ENCODE assay signal across 1 cellular context in genomic region chr7:102572320-102573245, GRCh38.
TF ChIP-seq lines count a peak whose summit lies in the region.
"Not testable (repeated sequence)": the region's sequence is repeated elsewhere in the genome, so short reads cannot be mapped to it uniquely, and the experiment has no call there.

POLR2J3 (minus strand) TSS chr7:102572583; CDS start chr7:102572521, 62 bp downstream.

TF ChIP-seq in K562, 482 proteins besides CTCF, POLR2A, EP300 and RAD21 (continued from another document):
- TF ChIP-seq, protein P1, sequence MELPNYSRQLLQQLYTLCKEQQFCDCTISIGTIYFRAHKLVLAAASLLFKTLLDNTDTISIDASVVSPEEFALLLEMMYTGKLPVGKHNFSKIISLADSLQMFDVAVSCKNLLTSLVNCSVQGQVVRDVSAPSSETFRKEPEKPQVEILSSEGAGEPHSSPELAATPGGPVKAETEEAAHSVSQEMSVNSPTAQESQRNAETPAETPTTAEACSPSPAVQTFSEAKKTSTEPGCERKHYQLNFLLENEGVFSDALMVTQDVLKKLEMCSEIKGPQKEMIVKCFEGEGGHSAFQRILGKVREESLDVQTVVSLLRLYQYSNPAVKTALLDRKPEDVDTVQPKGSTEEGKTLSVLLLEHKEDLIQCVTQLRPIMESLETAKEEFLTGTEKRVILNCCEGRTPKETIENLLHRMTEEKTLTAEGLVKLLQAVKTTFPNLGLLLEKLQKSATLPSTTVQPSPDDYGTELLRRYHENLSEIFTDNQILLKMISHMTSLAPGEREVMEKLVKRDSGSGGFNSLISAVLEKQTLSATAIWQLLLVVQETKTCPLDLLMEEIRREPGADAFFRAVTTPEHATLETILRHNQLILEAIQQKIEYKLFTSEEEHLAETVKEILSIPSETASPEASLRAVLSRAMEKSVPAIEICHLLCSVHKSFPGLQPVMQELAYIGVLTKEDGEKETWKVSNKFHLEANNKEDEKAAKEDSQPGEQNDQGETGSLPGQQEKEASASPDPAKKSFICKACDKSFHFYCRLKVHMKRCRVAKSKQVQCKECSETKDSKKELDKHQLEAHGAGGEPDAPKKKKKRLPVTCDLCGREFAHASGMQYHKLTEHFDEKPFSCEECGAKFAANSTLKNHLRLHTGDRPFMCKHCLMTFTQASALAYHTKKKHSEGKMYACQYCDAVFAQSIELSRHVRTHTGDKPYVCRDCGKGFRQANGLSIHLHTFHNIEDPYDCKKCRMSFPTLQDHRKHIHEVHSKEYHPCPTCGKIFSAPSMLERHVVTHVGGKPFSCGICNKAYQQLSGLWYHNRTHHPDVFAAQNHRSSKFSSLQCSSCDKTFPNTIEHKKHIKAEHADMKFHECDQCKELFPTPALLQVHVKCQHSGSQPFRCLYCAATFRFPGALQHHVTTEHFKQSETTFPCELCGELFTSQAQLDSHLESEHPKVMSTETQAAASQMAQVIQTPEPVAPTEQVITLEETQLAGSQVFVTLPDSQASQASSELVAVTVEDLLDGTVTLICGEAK (IDR thresholded peaks at IDR 0.05), result 0 out of 2 replicates have a peak, but pooled peaks have one; percentile 17
- TF ChIP-seq, protein P1 (CRISPR knock-in tag; IDR thresholded peaks at IDR 0.05), result not testable (repeated sequence)
- TF ChIP-seq, protein P2, sequence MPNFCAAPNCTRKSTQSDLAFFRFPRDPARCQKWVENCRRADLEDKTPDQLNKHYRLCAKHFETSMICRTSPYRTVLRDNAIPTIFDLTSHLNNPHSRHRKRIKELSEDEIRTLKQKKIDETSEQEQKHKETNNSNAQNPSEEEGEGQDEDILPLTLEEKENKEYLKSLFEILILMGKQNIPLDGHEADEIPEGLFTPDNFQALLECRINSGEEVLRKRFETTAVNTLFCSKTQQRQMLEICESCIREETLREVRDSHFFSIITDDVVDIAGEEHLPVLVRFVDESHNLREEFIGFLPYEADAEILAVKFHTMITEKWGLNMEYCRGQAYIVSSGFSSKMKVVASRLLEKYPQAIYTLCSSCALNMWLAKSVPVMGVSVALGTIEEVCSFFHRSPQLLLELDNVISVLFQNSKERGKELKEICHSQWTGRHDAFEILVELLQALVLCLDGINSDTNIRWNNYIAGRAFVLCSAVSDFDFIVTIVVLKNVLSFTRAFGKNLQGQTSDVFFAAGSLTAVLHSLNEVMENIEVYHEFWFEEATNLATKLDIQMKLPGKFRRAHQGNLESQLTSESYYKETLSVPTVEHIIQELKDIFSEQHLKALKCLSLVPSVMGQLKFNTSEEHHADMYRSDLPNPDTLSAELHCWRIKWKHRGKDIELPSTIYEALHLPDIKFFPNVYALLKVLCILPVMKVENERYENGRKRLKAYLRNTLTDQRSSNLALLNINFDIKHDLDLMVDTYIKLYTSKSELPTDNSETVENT (CRISPR knock-in tag; IDR thresholded peaks at IDR 0.05), result peak; percentile 39; the same call in 1 of the 2 replicates
- TF ChIP-seq NRF1 (conservative IDR thresholded peaks at IDR 0.05 in 1 of 2, IDR thresholded peaks at IDR 0.05 in 1 of 2) (peak; percentile 46 to 58), HCFC1 (IDR thresholded peaks at IDR 0.05; ENCODE audit: low read depth, low read length) (peak; percentile 52), VEZF1 (CRISPR knock-in tag; IDR thresholded peaks at IDR 0.05) (peak; percentile 60), PML (IDR thresholded peaks at IDR 0.05; ENCODE audit: low read length) (0 out of 2 replicates have a peak, but pooled peaks have one; percentile 30), GABPA (tag; conservative IDR thresholded peaks at IDR 0.05; ENCODE audit: low read depth) (peak; percentile 79), HNRNPLL (IDR thresholded peaks at IDR 0.05; ENCODE audit: low read depth, low read length, poor library complexity, severe bottlenecking) (peak; percentile 2), SIN3B (IDR thresholded peaks at IDR 0.05; ENCODE audit: low read depth) (peak; percentile 68), NONO (IDR thresholded peaks at IDR 0.05; ENCODE audit: low read depth in 2 of 2, low read length in 1 of 2) (peak in 1 of 2 experiments; percentile 60; a peak in 2 of 4 replicates), RBBP5 (IDR thresholded peaks at IDR 0.05; ENCODE audit: borderline replicate concordance, insufficient read depth, low read length, poor library complexity, severe bottlenecking) (peak; percentile 64), PHF8 (IDR thresholded peaks at IDR 0.05; ENCODE audit: borderline replicate concordance, low read length) (peak; percentile 43; the same call in 1 of the 2 replicates), ETS1 (conservative IDR thresholded peaks at IDR 0.05; ENCODE audit: control insufficient read depth, low read depth, low read length) (0 out of 2 replicates have a peak, but pooled peaks have one; percentile 31), CTCFL (IDR thresholded peaks at IDR 0.05; ENCODE audit: borderline replicate concordance, insufficient read depth, low read depth, low read length, poor library complexity, severe bottlenecking) (peak; percentile 56), RBFOX2 (IDR thresholded peaks at IDR 0.05; ENCODE audit: low read depth, low read length) (peak; percentile 73), ELF1 (tag; IDR thresholded peaks at IDR 0.05) (peak; percentile 69), POLR2G (IDR thresholded peaks at IDR 0.05; ENCODE audit: low read depth, low read length) (peak; percentile 75), MBD2 (IDR thresholded peaks at IDR 0.05; ENCODE audit: borderline replicate concordance, low read depth) (0 out of 2 replicates have a peak, but pooled peaks have one; percentile 18), ZNF740 (tag; IDR thresholded peaks at IDR 0.05) (peak in 1 of 2 experiments; percentile 87; a peak in 2 of 4 replicates)
- TF ChIP-seq, protein P3, sequence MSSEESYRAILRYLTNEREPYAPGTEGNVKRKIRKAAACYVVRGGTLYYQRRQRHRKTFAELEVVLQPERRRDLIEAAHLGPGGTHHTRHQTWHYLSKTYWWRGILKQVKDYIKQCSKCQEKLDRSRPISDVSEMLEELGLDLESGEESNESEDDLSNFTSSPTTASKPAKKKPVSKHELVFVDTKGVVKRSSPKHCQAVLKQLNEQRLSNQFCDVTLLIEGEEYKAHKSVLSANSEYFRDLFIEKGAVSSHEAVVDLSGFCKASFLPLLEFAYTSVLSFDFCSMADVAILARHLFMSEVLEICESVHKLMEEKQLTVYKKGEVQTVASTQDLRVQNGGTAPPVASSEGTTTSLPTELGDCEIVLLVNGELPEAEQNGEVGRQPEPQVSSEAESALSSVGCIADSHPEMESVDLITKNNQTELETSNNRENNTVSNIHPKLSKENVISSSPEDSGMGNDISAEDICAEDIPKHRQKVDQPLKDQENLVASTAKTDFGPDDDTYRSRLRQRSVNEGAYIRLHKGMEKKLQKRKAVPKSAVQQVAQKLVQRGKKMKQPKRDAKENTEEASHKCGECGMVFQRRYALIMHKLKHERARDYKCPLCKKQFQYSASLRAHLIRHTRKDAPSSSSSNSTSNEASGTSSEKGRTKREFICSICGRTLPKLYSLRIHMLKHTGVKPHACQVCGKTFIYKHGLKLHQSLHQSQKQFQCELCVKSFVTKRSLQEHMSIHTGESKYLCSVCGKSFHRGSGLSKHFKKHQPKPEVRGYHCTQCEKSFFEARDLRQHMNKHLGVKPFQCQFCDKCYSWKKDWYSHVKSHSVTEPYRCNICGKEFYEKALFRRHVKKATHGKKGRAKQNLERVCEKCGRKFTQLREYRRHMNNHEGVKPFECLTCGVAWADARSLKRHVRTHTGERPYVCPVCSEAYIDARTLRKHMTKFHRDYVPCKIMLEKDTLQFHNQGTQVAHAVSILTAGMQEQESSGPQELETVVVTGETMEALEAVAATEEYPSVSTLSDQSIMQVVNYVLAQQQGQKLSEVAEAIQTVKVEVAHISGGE (CRISPR knock-in tag; IDR thresholded peaks at IDR 0.05), result peak in 1 of 3 experiments; percentile 68; a peak in 2 of 6 replicates
- TF ChIP-seq ZNF740 (CRISPR knock-in tag; IDR thresholded peaks at IDR 0.05), result not testable (repeated sequence)
